In genomic region chr13:29589234-29589633, GRCh38 we compare ENCODE assay signal across 16 cellular contexts. TPM values are rescaled to one million over a fixed set of nuclear protein-coding genes. Genes with fewer than 3 reads are reported as not detected.
DNase-seq lines count a peak whose midpoint lies in the region; ATAC-seq, FAIRE-seq and TF ChIP-seq lines count a peak whose summit lies in the region.
"Had no signal": no experiment of that assay in that cellular context is flagged by ENCODE, and none has a peak within 500 bp of the region (broad histone marks: within the 10 kb centered on the region; RNA-seq: fewer than 3 reads in every experiment).

No MANE protein-coding gene starts in this region.

- TF ChIP-seq CTCF in breast epithelium (IDR thresholded peaks at IDR 0.05) (no peak), MCF 10A (IDR thresholded peaks at IDR 0.05; ENCODE audit: unreplicated experiment) (no peak), WTC11 (IDR thresholded peaks at IDR 0.05) (no peak), omental fat pad (IDR thresholded peaks at IDR 0.05) (no peak)

- no peak for FAIRE-seq in urothelium cell line (lab: Jason Lieb, UNC)
- FAIRE-seq: A204.1, bronchial epithelial cell had no signal

- POLR2A ChIA-PET in MCF 10A (lab: Yijun Ruan, JAX): interaction anchor here (1.6 kb wide), 1 partner anchor 21 kb away, joined by 5 read pairs; no protein-coding TSS in a partner anchor
- POLR2A ChIA-PET in WTC11 (lab: Charles Lee): no interaction called here

- no peak overlapping the region for H3K27ac Mint-ChIP-seq in MCF 10A (ENCODE audit: low read depth, unreplicated experiment)
- peak overlapping the region; percentile 61; the same call in 1 of the 2 replicates for H3K27ac Mint-ChIP-seq in WTC11
- H3K27ac Mint-ChIP-seq: activated B cell treated with CpG ODN at 0.5 μM for 24 hours, IgD-negative memory B cell had no signal

- no peaks in the 10 kb centered on the region for H3K36me3 ChIP-seq in breast epithelium

- no TSS peak for BruUV-seq in MCF 10A (replicated peaks; lab: Mats Ljungman, UMichigan)

- H3K4me3 ChIP-seq in breast epithelium: no peak overlapping the region

- H3K9me3 Mint-ChIP-seq in MCF 10A (ENCODE audit: unreplicated experiment): no peaks in the 10 kb centered on the region
- H3K9me3 Mint-ChIP-seq in WTC11: no peaks in the 10 kb centered on the region
- H3K9me3 Mint-ChIP-seq: activated B cell treated with CpG ODN at 0.5 μM for 24 hours; IgD-negative memory B cell; stimulated activated naive CD8-positive, alpha-beta T cell treated with anti-CD3 and anti-CD28 coated beads, Interleukin-15, Interleukin-2, amounts not matched to agents 100 ng/mL and 50 ng/mL, for 24 hours had no signal

- H3K4me1 ChIP-seq in breast epithelium: no peaks in the 10 kb centered on the region

- DNase-seq in breast epithelium (ENCODE audit: low spot score in 2 of 2) (no peak), MCF 10A (ENCODE audit: unreplicated experiment) (no peak), WTC11 (ENCODE audit: low spot score) (no peak), left ventricle myocardium superior (no peak), urothelium cell line (ENCODE audit: low spot score) (peak; percentile 14), omental fat pad (ENCODE audit: low spot score) (no peak)
- DNase-seq: activated B cell treated with CpG ODN at 0.5 μM for 24 hours; activated T-cell treated with anti-CD3 and anti-CD28 coated beads, Interleukin-2, amount 50 U/mL, for 1 hour; left cardiac atrium; occipital lobe had no signal

- intact Hi-C loops in breast epithelium (cut with DNase I; ENCODE audit: low total_unique reads) (no loop called here), MCF 10A (cut with micrococcal nuclease) (no loop called here), left ventricle myocardium superior (cut with micrococcal nuclease) (no loop called here)

- no peaks in the 10 kb centered on the region for H3K27me3 Mint-ChIP-seq in MCF 10A (ENCODE audit: insufficient read depth, unreplicated experiment)
- H3K27me3 Mint-ChIP-seq in WTC11 (ENCODE audit: low read depth): no peaks in the 10 kb centered on the region
- H3K27me3 Mint-ChIP-seq: activated B cell treated with CpG ODN at 0.5 μM for 24 hours; IgD-negative memory B cell; stimulated activated naive CD8-positive, alpha-beta T cell treated with anti-CD3 and anti-CD28 coated beads, Interleukin-15, Interleukin-2, amounts not matched to agents 100 ng/mL and 50 ng/mL, for 24 hours had no signal

- H3K9me3 ChIP-seq in breast epithelium: no peaks in the 10 kb centered on the region

- no peak for ATAC-seq in WTC11
- ATAC-seq in left ventricle myocardium superior: peak; percentile 66
- ATAC-seq in omental fat pad (ENCODE audit: low FRiP score): no peak
- no peak for ATAC-seq in HG03097 (IDR thresholded peaks at IDR 0.05; ENCODE audit: low FRiP score, unreplicated experiment)
- ATAC-seq in HG03457 (IDR thresholded peaks at IDR 0.05; ENCODE audit: unreplicated experiment): no peak

- peak overlapping the region; percentile 17 to 57 for H3K27ac ChIP-seq in breast epithelium

- H3K4me3 Mint-ChIP-seq in MCF 10A (ENCODE audit: unreplicated experiment): no peak overlapping the region
- H3K4me3 Mint-ChIP-seq in WTC11: no peak overlapping the region
- H3K4me3 Mint-ChIP-seq: activated B cell treated with CpG ODN at 0.5 μM for 24 hours; stimulated activated naive CD8-positive, alpha-beta T cell treated with anti-CD3 and anti-CD28 coated beads, Interleukin-15, Interleukin-2, amounts not matched to agents 100 ng/mL and 50 ng/mL, for 24 hours had no signal

- H3K27me3 ChIP-seq in breast epithelium: no peaks in the 10 kb centered on the region

- CTCF ChIA-PET in MCF 10A (lab: Yijun Ruan, JAX): interaction anchor here (0.8 to 1.0 kb wide), 2 partner anchors 13 to 20 kb away, joined by 3 to 4 read pairs; no protein-coding TSS in a partner anchor
- CTCF ChIA-PET in WTC11 (lab: Charles Lee): interaction anchor here (1.7 to 3.2 kb wide), 2 partner anchors 49 to 81 kb away, joined by 3 to 15 read pairs; no protein-coding TSS in a partner anchor

- H3K36me3 Mint-ChIP-seq in MCF 10A (ENCODE audit: insufficient read depth, unreplicated experiment) (peaks cover 18% of the 10 kb centered on the region), WTC11 (peaks cover 4% of the 10 kb centered on the region)
- H3K36me3 Mint-ChIP-seq: IgD-negative memory B cell had no signal

- TF ChIP-seq POLR2A in breast epithelium (IDR thresholded peaks at IDR 0.05): no peak

- H3K4me1 Mint-ChIP-seq in MCF 10A (ENCODE audit: insufficient read depth, unreplicated experiment) (peaks cover 67% of the 10 kb centered on the region), WTC11 (peaks cover 84% of the 10 kb centered on the region)

TF ChIP-seq in WTC11, 78 proteins besides CTCF, POLR2A, EP300 and RAD21:
- TF ChIP-seq ZNF219 (CRISPR knock-in tag; IDR thresholded peaks at IDR 0.05; ENCODE audit: borderline replicate concordance): no peak

RNA-seq across cellular contexts. Expression of gene SLC7A1, which starts 6.3 kb away (rescaled TPM):
- 10 to 100 TPM in 2 of 3 donors, 1 to 10 TPM in 1; 6.6 to 15.4 (median 12.7) TPM for total RNA-seq in breast epithelium
- 154 and 194 TPM in 2 replicates for total RNA-seq in MCF 10A (2022)
- total RNA-seq in WTC11 (2021): 67.0 to 84.5 TPM (median 68.9 TPM) in 3 replicates
- 13.8 TPM for total RNA-seq in left ventricle myocardium superior
- total RNA-seq in omental fat pad: 10 to 100 TPM; 18.5 to 60.5 (median 25.8) TPM
